In genomic region chr11:67640758-67641113, GRCh38 we compare ENCODE assay signal across 19 cellular contexts. TPM values are rescaled to one million over a fixed set of nuclear protein-coding genes. Genes with fewer than 3 reads are reported as not detected.
"Had no signal": no experiment of that assay in that cellular context is flagged by ENCODE, and none has a peak within 500 bp of the region (broad histone marks: within the 10 kb centered on the region; RNA-seq: fewer than 3 reads in every experiment).

No MANE protein-coding gene starts in this region.

- H3K27ac ChIP-seq: adrenal gland, SJCRH30, VCaP had no signal

- H3K27me3 Mint-ChIP-seq: activated CD4-positive, alpha-beta memory T cell treated with anti-CD3 and anti-CD28 coated beads, Interleukin-2, amount 10 ng/mL, durations not matched to agents 7 days and 5 days; activated CD4-positive, alpha-beta T cell treated with anti-CD3 and anti-CD28 coated beads for 36 hours had no signal

- H3K9me3 ChIP-seq: adrenal gland, SJCRH30, SK-N-SH had no signal

- H3K4me1 Mint-ChIP-seq: activated CD4-positive, alpha-beta T cell treated with anti-CD3 and anti-CD28 coated beads for 36 hours; activated T-helper 17 cell treated with anti-CD3 and anti-CD28 coated beads, Interleukin-2, amount 50 U/mL, for 72 hours had no signal

- H3K4me3 Mint-ChIP-seq: activated CD4-positive, alpha-beta memory T cell treated with anti-CD3 and anti-CD28 coated beads, Interleukin-2, amount 10 ng/mL, durations not matched to agents 7 days and 5 days; activated CD4-positive, alpha-beta T cell treated with anti-CD3 and anti-CD28 coated beads for 36 hours; activated naive CD8-positive, alpha-beta T cell treated with anti-CD3 and anti-CD28 coated beads, Interleukin-2, amount 10 ng/mL, durations not matched to agents 7 days and 5 days; activated T-helper 17 cell treated with anti-CD3 and anti-CD28 coated beads, Interleukin-2, amount 50 U/mL, for 72 hours had no signal

- DNase-seq: activated CD4-positive, alpha-beta T cell treated with anti-CD3 and anti-CD28 coated beads for 36 hours; activated CD4-positive, alpha-beta T cell treated with anti-CD3 and anti-CD28 coated beads, Interleukin-2, amount 50 U/mL, for 1 hour; activated gamma-delta T cell; activated naive CD4-positive, alpha-beta T cell treated with anti-CD3 and anti-CD28 coated beads, Interleukin-2, amount 50 U/mL, for 16 hours; activated T-cell treated with anti-CD3 and anti-CD28 coated beads for 4 hours; NCI-H1417 treated with DMSO at 0.1 percent for 48 hours; NCI-H2107; Right ventricle myocardium superior; SJCRH30 had no signal

- H3K27ac Mint-ChIP-seq: activated CD4-positive, alpha-beta memory T cell treated with anti-CD3 and anti-CD28 coated beads, Interleukin-2, amount 10 ng/mL, durations not matched to agents 7 days and 5 days; activated CD4-positive, alpha-beta T cell treated with anti-CD3 and anti-CD28 coated beads for 36 hours; activated naive CD8-positive, alpha-beta T cell treated with anti-CD3 and anti-CD28 coated beads, Interleukin-2, amount 10 ng/mL, durations not matched to agents 7 days and 5 days; activated T-helper 17 cell treated with anti-CD3 and anti-CD28 coated beads, Interleukin-2, amount 50 U/mL, for 72 hours had no signal

- H3K4me2 ChIP-seq: SK-N-SH had no signal

- H3K4me1 ChIP-seq: adrenal gland, SJCRH30 had no signal

- H3K4me3 ChIP-seq: adrenal gland, SJCRH30 had no signal

- H3K9me3 Mint-ChIP-seq: activated CD4-positive, alpha-beta memory T cell treated with anti-CD3 and anti-CD28 coated beads, Interleukin-2, amount 10 ng/mL, durations not matched to agents 7 days and 5 days; activated naive CD8-positive, alpha-beta T cell treated with anti-CD3 and anti-CD28 coated beads, Interleukin-2, amount 10 ng/mL, durations not matched to agents 7 days and 5 days; activated T-helper 17 cell treated with anti-CD3 and anti-CD28 coated beads, Interleukin-2, amount 50 U/mL, for 72 hours had no signal

- H3K36me3 ChIP-seq: adrenal gland, SJCRH30 had no signal

- H3K36me3 Mint-ChIP-seq: activated naive CD8-positive, alpha-beta T cell treated with anti-CD3 and anti-CD28 coated beads, Interleukin-2, amount 10 ng/mL, durations not matched to agents 7 days and 5 days had no signal

RNA-seq across cellular contexts. Expression of gene TBX10, which starts 1.2 kb away (rescaled TPM):
- total RNA-seq: activated CD4-positive, alpha-beta memory T cell treated with anti-CD3 and anti-CD28 coated beads, Interleukin-2, amount 10 ng/mL, durations not matched to agents 7 days and 5 days; activated CD4-positive, alpha-beta T cell treated with anti-CD3 and anti-CD28 coated beads for 36 hours; activated CD8-positive, alpha-beta memory T cell treated with anti-CD3 and anti-CD28 coated beads for 36 hours; activated naive CD8-positive, alpha-beta T cell treated with anti-CD3 and anti-CD28 coated beads, Interleukin-2, amount 10 ng/mL, durations not matched to agents 7 days and 5 days; activated T-helper 17 cell treated with anti-CD3 and anti-CD28 coated beads, Interleukin-2, amount 50 U/mL, for 72 hours; adrenal gland; cardiac septum; M059J; SJCRH30; T-helper 2 cell treated with Interferon-gamma antibody and Interleukin-4, amounts not matched to agents 100 ng/mL and 5 ng/mL, for 36 hours had no signal

RNA-seq across cellular contexts. Expression of gene ACY3, which starts 9.8 kb away (rescaled TPM):
- total RNA-seq: adrenal gland, cardiac septum, Right ventricle myocardium superior had no signal

RNA-seq across cellular contexts. Expression of gene ALDH3B2, which starts 33.7 kb away (rescaled TPM):
- total RNA-seq: activated CD4-positive, alpha-beta memory T cell treated with anti-CD3 and anti-CD28 coated beads, Interleukin-2, amount 10 ng/mL, durations not matched to agents 7 days and 5 days; activated CD4-positive, alpha-beta T cell treated with anti-CD3 and anti-CD28 coated beads for 36 hours; activated CD8-positive, alpha-beta memory T cell treated with anti-CD3 and anti-CD28 coated beads for 36 hours; activated naive CD8-positive, alpha-beta T cell treated with anti-CD3 and anti-CD28 coated beads, Interleukin-2, amount 10 ng/mL, durations not matched to agents 7 days and 5 days; activated T-helper 17 cell treated with anti-CD3 and anti-CD28 coated beads, Interleukin-2, amount 50 U/mL, for 72 hours; adrenal gland; cardiac septum; M059J; Right ventricle myocardium superior; SJCRH30; T-helper 2 cell treated with Interferon-gamma antibody and Interleukin-4, amounts not matched to agents 100 ng/mL and 5 ng/mL, for 36 hours had no signal
